8 cellular contexts compared by ENCODE assay signal in genomic region chr1:86155807-86156561, GRCh38. TPM values are rescaled to one million over a fixed set of nuclear protein-coding genes. Genes with fewer than 3 reads are reported as not detected.
DNase-seq lines count a peak whose midpoint lies in the region; ATAC-seq, FAIRE-seq and TF ChIP-seq lines count a peak whose summit lies in the region.

No MANE protein-coding gene starts in this region.

- no peak overlapping the region for H3K4me3 ChIP-seq in GM12878
- peak overlapping the region; percentile 79 to 92 for H3K4me3 ChIP-seq in stomach smooth muscle (ENCODE audit: low read length in 2 of 2)

- peaks cover 7 to 29% of the 10 kb centered on the region in 2 experiments for H3K27me3 ChIP-seq in GM12878 (replicated peaks in 1 of 2; ENCODE audit: control insufficient read depth in 2 of 2, insufficient read depth in 2 of 2, low read length in 1 of 2)
- no peaks in the 10 kb centered on the region for H3K27me3 ChIP-seq in stomach smooth muscle (ENCODE audit: control insufficient read depth in 1 of 2, insufficient read depth in 2 of 2, low read length in 2 of 2)

- 7% methylated on average over 39 of the region's 40 CpGs for WGBS in GM12878 (ENCODE audit: insufficient coverage, insufficient replicate concordance, low lambda C conversion rate, missing lambda C conversion rate)

- H2AFZ ChIP-seq in GM12878 (ENCODE audit: control insufficient read depth, low read depth, low read length), result peak overlapping the region; percentile 37

- no peak for TF ChIP-seq RAD21 in GM12878 (IDR thresholded peaks at IDR 0.05; ENCODE audit: insufficient read depth, low read depth, low read length)

- no peak for TF ChIP-seq CTCF in GM12878 (IDR thresholded peaks at IDR 0.05 in 2 of 3, conservative IDR thresholded peaks at IDR 0.05 in 1 of 3; ENCODE audit: control insufficient read depth in 2 of 3, extremely low read depth in 1 of 3, insufficient read depth in 1 of 3, low read depth in 3 of 3, low read length in 3 of 3)

- BruUV-seq in GM12878 (replicated peaks; lab: Mats Ljungman, UMichigan), result no TSS peak

- FAIRE-seq in GM12878 (lab: Jason Lieb, UNC), result no peak

- CTCF ChIA-PET in activated naive CD4-positive, alpha-beta T cell treated with anti-CD3 and anti-CD28 coated beads for 36 hours (lab: Charles Lee), result no interaction called here
- CTCF ChIA-PET in GM12878 (lab: Yijun Ruan, JAX), result no interaction called here

- intact Hi-C loops in activated naive CD4-positive, alpha-beta T cell treated with anti-CD3 and anti-CD28 coated beads for 36 hours (cut with micrococcal nuclease), result no loop called here
- intact Hi-C loops in GM12878 (cut with micrococcal nuclease; ENCODE audit: unreplicated experiment), result no loop called here

- in situ Hi-C loops in GM12878 (cut with MboI), result no loop called here

- H3K27ac ChIP-seq in GM12878 (ENCODE audit: control insufficient read depth, insufficient read depth) (no peak overlapping the region), stomach smooth muscle (ENCODE audit: low read length) (peak overlapping the region; percentile 84)

- peak overlapping the region; percentile 11 for H3K4me3 Mint-ChIP-seq in activated naive CD4-positive, alpha-beta T cell treated with anti-CD3 and anti-CD28 coated beads for 36 hours

- RAD21 ChIA-PET in GM12878 (lab: Charles Lee; ENCODE audit: unreplicated experiment), result no interaction called here

- SMC1A ChIA-PET in GM12878 (lab: Charles Lee; ENCODE audit: uncharacterized antibody, unreplicated experiment), result no interaction called here

- POLR2A ChIA-PET in GM12878 (lab: Charles Lee), result no interaction called here

- no peak for ATAC-seq in GM12878
- no peak for ATAC-seq in HG02938 (IDR thresholded peaks at IDR 0.05; ENCODE audit: unreplicated experiment)

- H3K36me3 Mint-ChIP-seq in activated naive CD4-positive, alpha-beta T cell treated with anti-CD3 and anti-CD28 coated beads for 36 hours (ENCODE audit: low read depth), result no peaks in the 10 kb centered on the region

- no peaks in the 10 kb centered on the region for H3K9me3 Mint-ChIP-seq in activated naive CD4-positive, alpha-beta T cell treated with anti-CD3 and anti-CD28 coated beads for 36 hours

- TF ChIP-seq EP300 in GM12878 (IDR thresholded peaks at IDR 0.05; ENCODE audit: borderline replicate concordance in 1 of 2, control insufficient read depth in 1 of 2, low read depth in 2 of 2, low read length in 2 of 2), result no peak

- H3K79me2 ChIP-seq in GM12878 (ENCODE audit: control insufficient read depth, insufficient read depth, low read length), result no peaks in the 10 kb centered on the region

- H4K20me1 ChIP-seq in GM12878 (ENCODE audit: control insufficient read depth, insufficient read depth), result no peaks in the 10 kb centered on the region

- DNase-seq in activated naive CD4-positive, alpha-beta T cell treated with anti-CD3 and anti-CD28 coated beads for 36 hours, result no peak
- DNase-seq in activated naive CD4-positive, alpha-beta T cell (lab: John Stamatoyannopoulos, UW), result no peak
- DNase-seq in GM12878 (ENCODE audit: low read depth, low spot score), result no peak
- DNase-seq in iris pigment epithelial cell (ENCODE audit: low read depth), result peak; percentile 35
- no peak for DNase-seq in NK-92 treated with Interleukin-12 subunit alpha and Interleukin-12 subunit beta, amount 100 ng/mL, for 24 hours (lab: John Stamatoyannopoulos, UW)
- DNase-seq in OCI-M2 (lab: John Stamatoyannopoulos, UW; ENCODE audit: unreplicated experiment), result no peak

- H3K9me3 ChIP-seq in GM12878 (replicated peaks; ENCODE audit: control insufficient read depth, insufficient read depth, low read length) (no peaks in the 10 kb centered on the region; the same call in 2 of the 3 replicates), stomach smooth muscle (ENCODE audit: control insufficient read depth in 2 of 2, low read length in 2 of 2) (no peaks in the 10 kb centered on the region)

- peaks cover 36% of the 10 kb centered on the region for H3K27me3 Mint-ChIP-seq in activated naive CD4-positive, alpha-beta T cell treated with anti-CD3 and anti-CD28 coated beads for 36 hours (ENCODE audit: low read depth)

- peaks cover 2% of the 10 kb centered on the region for H3K4me1 Mint-ChIP-seq in activated naive CD4-positive, alpha-beta T cell treated with anti-CD3 and anti-CD28 coated beads for 36 hours (ENCODE audit: low read depth)

- H3K4me1 ChIP-seq in GM12878 (ENCODE audit: control insufficient read depth, insufficient read depth, low read length), result no peaks in the 10 kb centered on the region
- peaks cover 25% of the 10 kb centered on the region for H3K4me1 ChIP-seq in stomach smooth muscle (ENCODE audit: control insufficient read depth, insufficient read depth, low read length)

- peak overlapping the region; percentile 74 for H3K4me2 ChIP-seq in GM12878 (ENCODE audit: control insufficient read depth, insufficient read depth)

- H3K27ac Mint-ChIP-seq in activated naive CD4-positive, alpha-beta T cell treated with anti-CD3 and anti-CD28 coated beads for 36 hours, result no peak overlapping the region

- H3K9ac ChIP-seq in GM12878 (ENCODE audit: control insufficient read depth, insufficient read depth, low read length) (no peak overlapping the region), stomach smooth muscle (ENCODE audit: low read length in 2 of 2) (peak overlapping the region; percentile 65 to 66)

- no peak for TF ChIP-seq POLR2A in GM12878 (IDR thresholded peaks at IDR 0.05; ENCODE audit: low read depth, low read length)

- H3K36me3 ChIP-seq in GM12878 (ENCODE audit: control insufficient read depth in 2 of 2, insufficient read depth in 2 of 2, low read length in 1 of 2) (no peaks in the 10 kb centered on the region), stomach smooth muscle (ENCODE audit: control insufficient read depth in 2 of 2, insufficient read depth in 2 of 2, low read length in 2 of 2) (no peaks in the 10 kb centered on the region)

TF ChIP-seq in GM12878, 131 proteins besides CTCF, POLR2A, EP300 and RAD21:
- TF ChIP-seq ATF3 (IDR thresholded peaks at IDR 0.05; ENCODE audit: borderline replicate concordance, extremely low read depth, low read depth, low read length) (no peak), RELB (IDR thresholded peaks at IDR 0.05; ENCODE audit: low read depth) (no peak), EZH2 (IDR thresholded peaks at IDR 0.05; ENCODE audit: borderline replicate concordance, control insufficient read depth, low read depth, low read length) (0 out of 2 replicates have a peak, but pooled peaks have one; percentile 44)
- TF ChIP-seq, protein P1, sequence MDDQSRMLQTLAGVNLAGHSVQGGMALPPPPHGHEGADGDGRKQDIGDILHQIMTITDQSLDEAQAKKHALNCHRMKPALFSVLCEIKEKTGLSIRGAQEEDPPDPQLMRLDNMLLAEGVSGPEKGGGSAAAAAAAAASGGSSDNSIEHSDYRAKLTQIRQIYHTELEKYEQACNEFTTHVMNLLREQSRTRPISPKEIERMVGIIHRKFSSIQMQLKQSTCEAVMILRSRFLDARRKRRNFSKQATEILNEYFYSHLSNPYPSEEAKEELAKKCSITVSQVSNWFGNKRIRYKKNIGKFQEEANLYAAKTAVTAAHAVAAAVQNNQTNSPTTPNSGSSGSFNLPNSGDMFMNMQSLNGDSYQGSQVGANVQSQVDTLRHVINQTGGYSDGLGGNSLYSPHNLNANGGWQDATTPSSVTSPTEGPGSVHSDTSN (IDR thresholded peaks at IDR 0.05; ENCODE audit: insufficient replicate concordance, low read depth, low read length), result no peak

RNA-seq across cellular contexts. Expression of gene COL24A1, which starts 0.6 kb away (rescaled TPM):
- total RNA-seq in activated naive CD4-positive, alpha-beta T cell treated with anti-CD3 and anti-CD28 coated beads for 36 hours, result not detected
- total RNA-seq in GM12878 (2013; cell fraction: nucleolus; rRNA removed), result 1.4 and 1.9 TPM in 2 replicates
- total RNA-seq in GM12878 (2014; rRNA removed) (2.1 and 2.8 TPM in 2 replicates), GM12878 (2014; rRNA removed; fragmentation: Illumina TruSeq; extraction: Trizol) (4.1 and 4.5 TPM in 2 replicates), GM12878 (2021) (2.4 and 2.5 TPM in 2 replicates)
- polyA plus RNA-seq in GM12878 (2011; ENCODE audit: low read depth), result 2.4 TPM
- polyA plus RNA-seq in GM12878 (2011; rRNA removed) (0.19 TPM in 2 replicates), GM12878 (2014; fragmentation: Illumina TruSeq; extraction: Trizol) (3.6 and 5.1 TPM in 2 replicates), GM12878 (2014; fragmentation: Nextera tagmentation; extraction: Ambion mirVana) (1 to 10 TPM; 1.0 to 1.4 TPM), GM12878 (2014; rRNA removed) (2.7 and 2.9 TPM in 2 replicates), GM12878 (2016; fragmentation: Nextera tagmentation; extraction: Ambion mirVana) (1 to 10 TPM; 1.2 to 1.8 TPM)
- 0.04 and 0.07 TPM in 2 replicates for polyA plus RNA-seq in GM12878 (2011; cell fraction: cytosol; rRNA removed)
- polyA plus RNA-seq in GM12878 (2011; cell fraction: nucleus; rRNA removed), result 0.73 and 1.2 TPM in 2 replicates
- polyA plus RNA-seq in GM12878 (2012), result 3.0 and 3.7 TPM in 2 replicates
- 0.07 and 0.10 TPM in 2 replicates for polyA minus RNA-seq in GM12878 (2011; rRNA and poly(A)+ RNA removed)
- polyA minus RNA-seq in GM12878 (2011; cell fraction: cytosol; rRNA and poly(A)+ RNA removed), result not detected in 2 replicates
- 0.12 and 0.19 TPM in 2 replicates for polyA minus RNA-seq in GM12878 (2011; cell fraction: nucleus; rRNA and poly(A)+ RNA removed)
